17 cellular contexts compared by ENCODE assay signal in genomic region chr1:172246521-172247390, GRCh38.
"Had no signal": no experiment of that assay in that cellular context is flagged by ENCODE, and none has a peak within 500 bp of the region (broad histone marks: within the 10 kb centered on the region; RNA-seq: fewer than 3 reads in every experiment).

No MANE protein-coding gene starts in this region.

- H3K27me3 ChIP-seq: pancreas, tibial nerve, uterus had no signal

- H3K4me3 ChIP-seq: lower lobe of right lung, pancreas, tibial nerve, uterus had no signal

- H3K4me3 Mint-ChIP-seq: activated naive CD8-positive, alpha-beta T cell treated with anti-CD3 and anti-CD28 coated beads, Interleukin-2, amount 10 ng/mL, durations not matched to agents 7 days and 5 days; effector memory CD8-positive, alpha-beta T cell; T-helper 17 cell; WTC11 had no signal

- H3K4me1 ChIP-seq: lower lobe of right lung, pancreas, tibial nerve, uterus had no signal

- H3K36me3 Mint-ChIP-seq: WTC11 had no signal

- H3K27me3 Mint-ChIP-seq: activated naive CD8-positive, alpha-beta T cell treated with anti-CD3 and anti-CD28 coated beads, Interleukin-2, amount 10 ng/mL, durations not matched to agents 7 days and 5 days; effector memory CD8-positive, alpha-beta T cell; T-helper 17 cell had no signal

- H3K9me3 ChIP-seq: lower lobe of right lung, pancreas, tibial nerve, uterus had no signal

- H3K4me1 Mint-ChIP-seq: T-helper 17 cell had no signal

- H3K27ac ChIP-seq: epithelial cell of prostate, lower lobe of right lung, pancreas, tibial nerve, uterus had no signal

- H3K27ac Mint-ChIP-seq: activated naive CD8-positive, alpha-beta T cell treated with anti-CD3 and anti-CD28 coated beads, Interleukin-2, amount 10 ng/mL, durations not matched to agents 7 days and 5 days; effector memory CD8-positive, alpha-beta T cell; T-helper 17 cell; WTC11 had no signal

- DNase-seq: activated CD4-positive, alpha-beta T cell treated with anti-CD3 and anti-CD28 coated beads for 4 hours; activated naive CD4-positive, alpha-beta T cell; activated naive CD8-positive, alpha-beta T cell treated with anti-CD3 and anti-CD28 coated beads, Interleukin-2, amount 10 ng/mL, durations not matched to agents 7 days and 5 days; cerebellar nuclear complex; dermis blood vessel endothelial cell; effector memory CD8-positive, alpha-beta T cell; left colon; lower lobe of right lung; pancreas; stimulated activated CD4-positive, alpha-beta T cell treated with anti-CD3 and anti-CD28 coated beads, Interleukin-4, amount 100 ng/mL, for 1 hour; stimulated activated naive CD4-positive, alpha-beta T cell; substantia nigra; T-helper 17 cell; uterus had no signal
